9 cellular contexts compared by ENCODE assay signal in genomic region chrX:10011261-10011931, GRCh38. TPM values are rescaled to one million over a fixed set of nuclear protein-coding genes. Genes with fewer than 3 reads are reported as not detected.
A peak's percentile ranks its signal among the peaks of the same experiment; 100 is the strongest.
DNase-seq lines count a peak whose midpoint lies in the region; ATAC-seq and TF ChIP-seq lines count a peak whose summit lies in the region.
"Had no signal": no experiment of that assay in that cellular context is flagged by ENCODE, and none has a peak within 500 bp of the region (broad histone marks: within the 10 kb centered on the region; RNA-seq: fewer than 3 reads in every experiment).

No MANE protein-coding gene starts in this region.

- POLR2A ChIA-PET in PC-9 (lab: Charles Lee; ENCODE audit: unreplicated experiment) = no interaction called here

- H3K27me3 ChIP-seq in PC-9 (ENCODE audit: insufficient read depth, low read depth) = no peaks in the 10 kb centered on the region
- H3K27me3 ChIP-seq in neuron (ENCODE audit: insufficient read depth, low read length) = no peaks in the 10 kb centered on the region

- no peaks in the 10 kb centered on the region for H4K20me1 ChIP-seq in PC-9 (ENCODE audit: insufficient read depth)

- no TSS peak for BruUV-seq in PC-9 (replicated peaks; lab: Mats Ljungman, UMichigan)

- H3F3A ChIP-seq in PC-9 (ENCODE audit: insufficient read depth, low read depth) = peaks cover 7% of the 10 kb centered on the region; the same call in 1 of the 2 replicates

- no peaks in the 10 kb centered on the region for H3K9me2 ChIP-seq in PC-9 (ENCODE audit: insufficient read depth)

- no peak overlapping the region for H3K27ac ChIP-seq in PC-9

- TF ChIP-seq CTCF in PC-9 (conservative IDR thresholded peaks at IDR 0.05) = no peak

- intact Hi-C loops in PC-9 (cut with micrococcal nuclease; ENCODE audit: unreplicated experiment) = no loop called here

- H3K4me1 ChIP-seq in PC-9 (replicated peaks; ENCODE audit: insufficient read depth) = peaks cover 33% of the 10 kb centered on the region
- H3K4me1 ChIP-seq in neuron (ENCODE audit: insufficient read depth, low read length) = peaks cover 14% of the 10 kb centered on the region

- H3K36me3 ChIP-seq in PC-9 (ENCODE audit: low read depth) (no peaks in the 10 kb centered on the region), neuron (ENCODE audit: insufficient read depth, low read length) (no peaks in the 10 kb centered on the region)

- CTCF ChIA-PET in PC-9 (lab: Charles Lee) = no interaction called here

- no peak overlapping the region for H2AFZ ChIP-seq in PC-9
- no peak overlapping the region for H2AFZ ChIP-seq in neuron (ENCODE audit: low read depth, low read length)

- in situ Hi-C loops in G401 (cut with HindIII; ENCODE audit: low sequenced_read_pairs) = no loop called here

- H3K79me2 ChIP-seq in PC-9 (ENCODE audit: low read depth) = peaks cover 12% of the 10 kb centered on the region

- H3K4me3 ChIP-seq in PC-9 = no peak overlapping the region
- peak overlapping the region; percentile 13 for H3K4me3 ChIP-seq in neuron (ENCODE audit: low read length)

- ATAC-seq in GM18502 (IDR thresholded peaks at IDR 0.05; ENCODE audit: poor library complexity, unreplicated experiment) = peak; percentile 30

- H3K4me2 ChIP-seq in PC-9 = peak overlapping the region; percentile 31

- no peaks in the 10 kb centered on the region for H3K9me3 ChIP-seq in PC-9 (ENCODE audit: insufficient read depth, low read depth)
- H3K9me3 ChIP-seq in neuron (ENCODE audit: low read length) = no peaks in the 10 kb centered on the region

- DNase-seq in PC-9 (no peak), dedifferentiated amniotic fluid mesenchymal stem cell (ENCODE audit: extremely low spot score) (peak; percentile 44), H4 (ENCODE audit: low spot score) (no peak), pons (ENCODE audit: low spot score) (no peak), hippocampal formation (lab: John Stamatoyannopoulos, UW) (no peak), G401 (ENCODE audit: low spot score) (no peak)
- DNase-seq: NCI-H1105 treated with DMSO at 0.1 percent for 48 hours had no signal

RNA-seq across cellular contexts. Expression of gene CLDN34, which starts 44.2 kb away (rescaled TPM):
- not detected in 2 replicates for total RNA-seq in PC-9 (2021)
- total RNA-seq in H4 (2014; rRNA removed; shearing (Covaris generic)) = not detected in 2 replicates
- not detected in 2 replicates for total RNA-seq in G401 (2014; rRNA removed; shearing (Covaris generic))
